Comparison of ENCODE assay signal across 13 cellular contexts in the genomic region with DNA sequence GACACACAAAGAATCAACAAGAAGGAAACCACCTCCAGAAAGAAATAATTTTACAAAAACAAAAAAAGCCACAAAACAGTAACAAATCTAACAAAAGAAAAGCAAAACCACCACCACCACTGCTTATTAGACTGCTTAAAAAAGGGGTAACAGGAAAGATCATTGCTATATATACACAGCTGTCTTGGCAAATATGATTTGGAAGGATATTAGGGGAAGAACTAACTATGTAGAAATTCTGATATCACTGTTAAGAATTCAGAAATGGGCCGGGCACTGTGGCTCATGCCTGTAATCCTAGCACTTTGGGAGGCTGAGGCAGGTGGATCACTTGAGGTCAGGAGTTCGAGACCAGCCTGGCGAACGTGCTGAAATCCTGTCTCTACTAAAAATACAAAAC.
A peak's percentile ranks its signal among the peaks of the same experiment; 100 is the strongest.
DNase-seq lines count a peak whose midpoint lies in the region; ATAC-seq, FAIRE-seq and TF ChIP-seq lines count a peak whose summit lies in the region.
"Had no signal": no experiment of that assay in that cellular context is flagged by ENCODE, and none has a peak within 500 bp of the region (broad histone marks: within the 10 kb centered on the region; RNA-seq: fewer than 3 reads in every experiment).

No MANE protein-coding gene starts in this region.

- H3K4me3 ChIP-seq in endodermal cell (ENCODE audit: low read length), result no peak overlapping the region

- no peak overlapping the region for H3K27ac ChIP-seq in endodermal cell (ENCODE audit: low read depth, low read length)

- H3K9ac ChIP-seq in endodermal cell (ENCODE audit: extremely low read depth, low read length, poor library complexity, severe bottlenecking), result no peak overlapping the region

- no peaks in the 10 kb centered on the region for H3K27me3 Mint-ChIP-seq in endodermal cell (ENCODE audit: insufficient read depth)
- no peaks in the 10 kb centered on the region for H3K27me3 Mint-ChIP-seq in stimulated activated memory B cell treated with anti-CD40 and anti-IgM and Interleukin-4, amounts not matched to agents 10 μg/mL and 1 μg/mL and 100 μg/mL, for 72 hours

- no peaks in the 10 kb centered on the region for H3K9me3 ChIP-seq in endodermal cell (ENCODE audit: control insufficient read depth, low read length)

- TF ChIP-seq CTCF in endodermal cell (conservative IDR thresholded peaks at IDR 0.05), result no peak

- peak overlapping the region; percentile 28 for H3K27ac Mint-ChIP-seq in endodermal cell
- H3K27ac Mint-ChIP-seq in stimulated activated memory B cell treated with anti-CD40 and anti-IgM and Interleukin-4, amounts not matched to agents 10 μg/mL and 1 μg/mL and 100 μg/mL, for 72 hours, result peak overlapping the region; percentile 53

- H3K9me3 Mint-ChIP-seq in endodermal cell, result no peaks in the 10 kb centered on the region
- no peaks in the 10 kb centered on the region for H3K9me3 Mint-ChIP-seq in stimulated activated memory B cell treated with anti-CD40 and anti-IgM and Interleukin-4, amounts not matched to agents 10 μg/mL and 1 μg/mL and 100 μg/mL, for 72 hours

- ATAC-seq in stimulated activated memory B cell treated with anti-CD40 and anti-IgM and Interleukin-4, amounts not matched to agents 10 μg/mL and 1 μg/mL and 100 μg/mL, for 72 hours, result no peak
- ATAC-seq in GM18873 (IDR thresholded peaks at IDR 0.05; ENCODE audit: low FRiP score, unreplicated experiment) (no peak), GM21515 (IDR thresholded peaks at IDR 0.05; ENCODE audit: unreplicated experiment) (no peak)
- ATAC-seq: HepG2 had no signal

- H3K36me3 ChIP-seq in endodermal cell (ENCODE audit: control insufficient read depth, insufficient read depth, low read length), result peaks cover 15% of the 10 kb centered on the region

- WGBS in endodermal cell (ENCODE audit: insufficient coverage in 1 of 2, insufficient read length in 1 of 2), 2 experiments, result 98 to 100% methylated on average over 2 to 4 of the region's 4 CpGs

- H3K36me3 Mint-ChIP-seq in endodermal cell (ENCODE audit: low read depth), result peaks cover 28% of the 10 kb centered on the region
- H3K36me3 Mint-ChIP-seq in stimulated activated memory B cell treated with anti-CD40 and anti-IgM and Interleukin-4, amounts not matched to agents 10 μg/mL and 1 μg/mL and 100 μg/mL, for 72 hours, result peaks cover 24% of the 10 kb centered on the region

- no peaks in the 10 kb centered on the region for H3K4me1 ChIP-seq in endodermal cell (ENCODE audit: control insufficient read depth, insufficient read depth, low read length)

- no peaks in the 10 kb centered on the region for H3K27me3 ChIP-seq in endodermal cell (ENCODE audit: control insufficient read depth, insufficient read depth, low read length, poor library complexity, severe bottlenecking)

- DNase-seq in GM18507 (ENCODE audit: extremely low spot score, insufficient read length, low read depth), result no peak
- DNase-seq in LHCN-M2 (ENCODE audit: low read depth), result peak; percentile 39
- DNase-seq in endodermal cell, result no peak
- no peak for DNase-seq in NCI-H1436 (lab: John Stamatoyannopoulos, UW)
- DNase-seq: DMS153, EL, HCEC 1CT, NCI-H345, SIG-M5 had no signal

- peak; percentile 52 for FAIRE-seq in GM18507 (lab: Jason Lieb, UNC)
- FAIRE-seq: HepG2 had no signal

- peaks cover 25% of the 10 kb centered on the region for H3K4me1 Mint-ChIP-seq in endodermal cell
- H3K4me1 Mint-ChIP-seq in stimulated activated memory B cell treated with anti-CD40 and anti-IgM and Interleukin-4, amounts not matched to agents 10 μg/mL and 1 μg/mL and 100 μg/mL, for 72 hours, result peaks cover 41% of the 10 kb centered on the region

- H3K4me3 Mint-ChIP-seq in endodermal cell, result no peak overlapping the region
- no peak overlapping the region for H3K4me3 Mint-ChIP-seq in stimulated activated memory B cell treated with anti-CD40 and anti-IgM and Interleukin-4, amounts not matched to agents 10 μg/mL and 1 μg/mL and 100 μg/mL, for 72 hours
